In genomic region chr22:39514373-39514973, GRCh38 we compare ENCODE assay signal across 8 cellular contexts. TPM values are rescaled to one million over a fixed set of nuclear protein-coding genes. Genes with fewer than 3 reads are reported as not detected.
DNase-seq lines count a peak whose midpoint lies in the region; ATAC-seq and TF ChIP-seq lines count a peak whose summit lies in the region.

No MANE protein-coding gene starts in this region.

- H3K36me3 Mint-ChIP-seq in Calu3 (ENCODE audit: insufficient read depth, unreplicated experiment): peaks cover 84% of the 10 kb centered on the region
- peaks cover 42% of the 10 kb centered on the region for H3K36me3 Mint-ChIP-seq in activated CD8-positive, alpha-beta memory T cell treated with anti-CD3 and anti-CD28 coated beads, Interleukin-2, amount 10 ng/mL, durations not matched to agents 7 days and 5 days

- H3K27ac Mint-ChIP-seq in Calu3 (ENCODE audit: unreplicated experiment): no peak overlapping the region
- H3K27ac Mint-ChIP-seq in activated CD8-positive, alpha-beta memory T cell treated with anti-CD3 and anti-CD28 coated beads, Interleukin-2, amount 10 ng/mL, durations not matched to agents 7 days and 5 days: no peak overlapping the region

- H3K4me3 ChIP-seq in LNCaP clone FGC (ENCODE audit: low read depth, low read length): no peak overlapping the region
- H3K4me3 ChIP-seq in fibroblast of pulmonary artery (replicated peaks; ENCODE audit: low read depth, low read length): no peak overlapping the region
- H3K4me3 ChIP-seq in prostate gland: no peak overlapping the region
- H3K4me3 ChIP-seq in lower leg skin (ENCODE audit: low read depth, poor library complexity, severe bottlenecking): no peak overlapping the region

- peaks cover 3% of the 10 kb centered on the region for H3K4me1 ChIP-seq in prostate gland (replicated peaks)

- no peaks in the 10 kb centered on the region for H3K27me3 Mint-ChIP-seq in Calu3 (ENCODE audit: unreplicated experiment)
- H3K27me3 Mint-ChIP-seq in activated CD8-positive, alpha-beta memory T cell treated with anti-CD3 and anti-CD28 coated beads, Interleukin-2, amount 10 ng/mL, durations not matched to agents 7 days and 5 days: no peaks in the 10 kb centered on the region

- no peaks in the 10 kb centered on the region for H3K9me3 ChIP-seq in prostate gland

- no peak overlapping the region for H3K27ac ChIP-seq in prostate gland

- TF ChIP-seq CTCF in Calu3 (IDR thresholded peaks at IDR 0.05; ENCODE audit: unreplicated experiment) (peak; percentile 76), LNCaP clone FGC (IDR thresholded peaks at IDR 0.05; ENCODE audit: control insufficient read depth, extremely low read depth, insufficient read depth) (peak; percentile 71), fibroblast of pulmonary artery (IDR thresholded peaks at IDR 0.05; ENCODE audit: low read length, missing control alignments) (peak; percentile 78), prostate gland (IDR thresholded peaks at IDR 0.05) (peak; percentile 31 to 68 (median 62)), lower leg skin (IDR thresholded peaks at IDR 0.05) (no peak)

- BruUV-seq in Calu3 (replicated peaks; lab: Mats Ljungman, UMichigan): no TSS peak

- CTCF ChIA-PET in Calu3 (lab: Charles Lee): interaction anchor here (0.6 to 2.5 kb wide), 6 partner anchors 12 to 530 kb away, joined by 3 to 9 read pairs (median 6); partner anchors contain the start of genes MIEF1 and TAB1
- CTCF ChIA-PET in activated CD8-positive, alpha-beta memory T cell treated with anti-CD3 and anti-CD28 coated beads, Interleukin-2, amount 10 ng/mL, durations not matched to agents 7 days and 5 days (lab: Charles Lee): interaction anchor here (0.6 to 12.3 kb wide), 15 partner anchors 9 to 530 kb away, joined by 3 to 134 read pairs (median 4); partner anchors contain the start of genes MIEF1, RPS19BP1, SYNGR1 and TAB1

- DNase-seq in Calu3: peak; percentile 79
- no peak for DNase-seq in LNCaP clone FGC (ENCODE audit: low read depth)
- DNase-seq in activated CD8-positive, alpha-beta memory T cell treated with anti-CD3 and anti-CD28 coated beads, Interleukin-2, amount 10 ng/mL, durations not matched to agents 7 days and 5 days: peak; percentile 68
- peak; percentile 62 for DNase-seq in fibroblast of pulmonary artery (ENCODE audit: low read depth)
- no peak for DNase-seq in prostate gland (ENCODE audit: low spot score)
- DNase-seq in foreskin melanocyte: no peak
- DNase-seq in lower leg skin (ENCODE audit: low spot score in 2 of 2): no peak
- no peak for DNase-seq in occipital lobe (lab: John Stamatoyannopoulos, UW)

- no peaks in the 10 kb centered on the region for H3K9me3 Mint-ChIP-seq in Calu3 (ENCODE audit: low read depth, unreplicated experiment)
- no peaks in the 10 kb centered on the region for H3K9me3 Mint-ChIP-seq in activated CD8-positive, alpha-beta memory T cell treated with anti-CD3 and anti-CD28 coated beads, Interleukin-2, amount 10 ng/mL, durations not matched to agents 7 days and 5 days (ENCODE audit: low read depth)

- TF ChIP-seq POLR2A in prostate gland (IDR thresholded peaks at IDR 0.05): no peak
- no peak for TF ChIP-seq POLR2A in lower leg skin (IDR thresholded peaks at IDR 0.05)

- WGBS in prostate gland: 43% methylated on average over 8 of the region's 8 CpGs
- 36 to 44% methylated on average over 8 of the region's 8 CpGs for WGBS in lower leg skin, 2 donors

- peaks cover 11 to 23% of the 10 kb centered on the region in 2 donors for H3K36me3 ChIP-seq in prostate gland

- H3K4me1 Mint-ChIP-seq in Calu3 (ENCODE audit: low read depth, unreplicated experiment): peaks cover 2% of the 10 kb centered on the region
- H3K4me1 Mint-ChIP-seq in activated CD8-positive, alpha-beta memory T cell treated with anti-CD3 and anti-CD28 coated beads, Interleukin-2, amount 10 ng/mL, durations not matched to agents 7 days and 5 days: peaks cover 34% of the 10 kb centered on the region

- no peak for ATAC-seq in activated CD8-positive, alpha-beta memory T cell treated with anti-CD3 and anti-CD28 coated beads, Interleukin-2, amount 10 ng/mL, durations not matched to agents 7 days and 5 days

- H3K27me3 ChIP-seq in prostate gland (replicated peaks; ENCODE audit: insufficient read depth): no peaks in the 10 kb centered on the region

- intact Hi-C loops in Calu3 (cut with micrococcal nuclease; ENCODE audit: unreplicated experiment): no loop called here
- intact Hi-C loops in prostate gland (cut with DNase I): no loop called here
- intact Hi-C loops in lower leg skin (cut with DNase I; ENCODE audit: low total_unique reads): no loop called here

- no peak overlapping the region for H3K4me3 Mint-ChIP-seq in Calu3 (ENCODE audit: low read depth, unreplicated experiment)
- H3K4me3 Mint-ChIP-seq in activated CD8-positive, alpha-beta memory T cell treated with anti-CD3 and anti-CD28 coated beads, Interleukin-2, amount 10 ng/mL, durations not matched to agents 7 days and 5 days: no peak overlapping the region

RNA-seq across cellular contexts. Expression of gene ATF4, which starts 5.9 kb away (rescaled TPM):
- 294 and 372 TPM in 2 replicates for total RNA-seq in Calu3 (2022)
- 100 to 1,000 TPM; 365 to 501 TPM for total RNA-seq in activated CD8-positive, alpha-beta memory T cell treated with anti-CD3 and anti-CD28 coated beads, Interleukin-2, amount 10 ng/mL, durations not matched to agents 7 days and 5 days
- total RNA-seq in prostate gland: 100 to 1,000 TPM; 294 to 334 TPM
- 100 to 1,000 TPM; 214 to 336 (median 309) TPM for total RNA-seq in lower leg skin
- 90.3 TPM for total RNA-seq in occipital lobe

RNA-seq across cellular contexts. Expression of gene MIEF1, which starts 12.4 kb away (rescaled TPM):
- 39.2 and 44.3 TPM in 2 replicates for total RNA-seq in Calu3 (2022)
- 10 to 100 TPM; 40.6 to 45.7 TPM for total RNA-seq in activated CD8-positive, alpha-beta memory T cell treated with anti-CD3 and anti-CD28 coated beads, Interleukin-2, amount 10 ng/mL, durations not matched to agents 7 days and 5 days
- total RNA-seq in prostate gland: 10 to 100 TPM; 24.0 to 38.6 TPM
- 10 to 100 TPM; 12.8 to 27.1 (median 20.2) TPM for total RNA-seq in lower leg skin
- total RNA-seq in occipital lobe: 16.1 TPM

RNA-seq across cellular contexts. Expression of gene RPS19BP1, which starts 18.1 kb away (rescaled TPM):
- total RNA-seq in Calu3 (2022) (82.9 and 87.7 TPM in 2 replicates), prostate gland (100 to 1,000 TPM; 186 to 264 TPM), lower leg skin (100 to 1,000 TPM in 3 of 4 donors, 10 to 100 TPM in 1; 93.4 to 157 (median 121) TPM), occipital lobe (18.9 TPM)
- total RNA-seq in activated CD8-positive, alpha-beta memory T cell treated with anti-CD3 and anti-CD28 coated beads, Interleukin-2, amount 10 ng/mL, durations not matched to agents 7 days and 5 days: 10 to 100 TPM; 64.8 to 81.6 TPM

RNA-seq across cellular contexts. Expression of gene CACNA1I, which starts 56.1 kb away (rescaled TPM):
- total RNA-seq in Calu3 (2022) (0.05 and 0.07 TPM in 2 replicates), prostate gland (under 1 TPM; 0.05 to 0.68 TPM), lower leg skin (under 1 TPM; 0.13 to 0.27 (median 0.21) TPM), occipital lobe (6.7 TPM)
- total RNA-seq in activated CD8-positive, alpha-beta memory T cell treated with anti-CD3 and anti-CD28 coated beads, Interleukin-2, amount 10 ng/mL, durations not matched to agents 7 days and 5 days: 1 to 10 TPM in 1 of 2 experiments, under 1 TPM in 1; 0.30 to 1.8 TPM

RNA-seq across cellular contexts. Expression of gene MGAT3, which starts 57.7 kb away (rescaled TPM):
- total RNA-seq in Calu3 (2022): 33.0 and 51.5 TPM in 2 replicates
- 1 to 10 TPM in 1 of 2 experiments, under 1 TPM in 1; 0.96 to 3.6 TPM for total RNA-seq in activated CD8-positive, alpha-beta memory T cell treated with anti-CD3 and anti-CD28 coated beads, Interleukin-2, amount 10 ng/mL, durations not matched to agents 7 days and 5 days
- total RNA-seq in prostate gland: 1 to 10 TPM in 1 of 2 donors, under 1 TPM in 1; 0.82 to 7.4 TPM
- 1 to 10 TPM; 1.2 to 5.5 (median 3.2) TPM for total RNA-seq in lower leg skin
- 24.8 TPM for total RNA-seq in occipital lobe

Comparison
In these comparisons a context has a peak if more than half of its experiments do, and no peak if none do; other contexts are left out.
1. DNase-seq: peak in Calu3 (single experiment), activated CD8-positive, alpha-beta memory T cell treated with anti-CD3 and anti-CD28 coated beads, Interleukin-2, amount 10 ng/mL, durations not matched to agents 7 days and 5 days (single experiment) and fibroblast of pulmonary artery (single experiment); none in LNCaP clone FGC (single experiment), prostate gland (single experiment), foreskin melanocyte (single experiment), lower leg skin (0 of 2) and occipital lobe (single experiment).
2. CTCF ChIP-seq: peak in Calu3 (single experiment), LNCaP clone FGC (single experiment), fibroblast of pulmonary artery (single experiment) and prostate gland (4 of 4); none in lower leg skin (0 of 3).